Comparison of ENCODE assay signal across 8 cellular contexts in genomic region chr22:30262917-30263741, GRCh38. TPM values are rescaled to one million over a fixed set of nuclear protein-coding genes. Genes with fewer than 3 reads are reported as not detected.
DNase-seq lines count a peak whose midpoint lies in the region; ATAC-seq and TF ChIP-seq lines count a peak whose summit lies in the region.

No MANE protein-coding gene starts in this region.

- ATAC-seq in HG02798 (IDR thresholded peaks at IDR 0.05; ENCODE audit: poor library complexity, unreplicated experiment) (peak; percentile 25), foreskin keratinocyte (peak; percentile 24)
- ATAC-seq in activated T-helper 17 cell treated with anti-CD3 and anti-CD28 coated beads, Interleukin-2, amount 50 U/mL, for 72 hours (replicated peaks), result no peak

- DNase-seq in BJ (ENCODE audit: low read depth), result no peak
- peak; percentile 52 for DNase-seq in RPMI7951 (ENCODE audit: low read depth)
- DNase-seq in foreskin keratinocyte, result no peak
- peak; percentile 92 for DNase-seq in osteocyte (ENCODE audit: extremely low spot score, unreplicated experiment)
- peak; percentile 63 to 79 for DNase-seq in tibial artery
- DNase-seq in amniotic stem cell (lab: John Stamatoyannopoulos, UW), result no peak

- no peak overlapping the region for H3K4me3 ChIP-seq in BJ (ENCODE audit: low read depth, low read length)
- H3K4me3 ChIP-seq in tibial artery, result peak overlapping the region in 1 of 2 donors; percentile 29

- TF ChIP-seq CTCF in BJ (IDR thresholded peaks at IDR 0.05; ENCODE audit: insufficient read depth, low read depth, low read length) (peak; percentile 95), foreskin keratinocyte (conservative IDR thresholded peaks at IDR 0.05) (peak; percentile 87), osteocyte (IDR thresholded peaks at IDR 0.05) (peak; percentile 98), tibial artery (IDR thresholded peaks at IDR 0.05) (peak; percentile 98 to 99)

- H3K4me1 Mint-ChIP-seq in activated T-helper 17 cell treated with anti-CD3 and anti-CD28 coated beads, Interleukin-2, amount 50 U/mL, for 72 hours, result peaks cover 23% of the 10 kb centered on the region
- H3K4me1 Mint-ChIP-seq in osteocyte (ENCODE audit: unreplicated experiment), result peaks cover 6% of the 10 kb centered on the region

- peaks cover 8% of the 10 kb centered on the region for H3K4me1 ChIP-seq in foreskin keratinocyte
- H3K4me1 ChIP-seq in tibial artery, result peaks cover 0 to 5% (median 4%) of the 10 kb centered on the region in 4 donors

- intact Hi-C loops in tibial artery (cut with DNase I; ENCODE audit: low total_unique reads), result loop anchor here (2.0 to 5.0 kb wide), 2 partner anchors 124 to 219 kb away; partner anchors contain the start of gene RNF215

- POLR2A ChIA-PET in BJ (lab: Charles Lee), result no interaction called here

- H3K27me3 Mint-ChIP-seq in activated T-helper 17 cell treated with anti-CD3 and anti-CD28 coated beads, Interleukin-2, amount 50 U/mL, for 72 hours, result no peaks in the 10 kb centered on the region
- no peaks in the 10 kb centered on the region for H3K27me3 Mint-ChIP-seq in osteocyte (ENCODE audit: unreplicated experiment)

- peak overlapping the region; percentile 78 for H3K27ac Mint-ChIP-seq in activated T-helper 17 cell treated with anti-CD3 and anti-CD28 coated beads, Interleukin-2, amount 50 U/mL, for 72 hours
- H3K27ac Mint-ChIP-seq in osteocyte (ENCODE audit: unreplicated experiment), result no peak overlapping the region

- H3K36me3 Mint-ChIP-seq in activated T-helper 17 cell treated with anti-CD3 and anti-CD28 coated beads, Interleukin-2, amount 50 U/mL, for 72 hours (ENCODE audit: low read depth), result peaks cover 63% of the 10 kb centered on the region
- H3K36me3 Mint-ChIP-seq in osteocyte (ENCODE audit: unreplicated experiment), result no peaks in the 10 kb centered on the region

- CTCF ChIA-PET in BJ (lab: Yijun Ruan, JAX), result interaction anchor here (0.7 to 3.8 kb wide), 36 partner anchors 8 to 187 kb away, joined by 3 to 49 read pairs (median 5); partner anchors contain the start of genes CASTOR1, RNF215 and SEC14L2

- H3K27me3 ChIP-seq in BJ (ENCODE audit: control insufficient read depth, insufficient read depth, low read length) (no peaks in the 10 kb centered on the region; the same call in 1 of the 2 replicates), foreskin keratinocyte (no peaks in the 10 kb centered on the region), tibial artery (peaks cover 0 to 6% of the 10 kb centered on the region in 2 donors)

- H3K9me3 Mint-ChIP-seq in activated T-helper 17 cell treated with anti-CD3 and anti-CD28 coated beads, Interleukin-2, amount 50 U/mL, for 72 hours, result no peaks in the 10 kb centered on the region
- H3K9me3 Mint-ChIP-seq in osteocyte (ENCODE audit: unreplicated experiment), result no peaks in the 10 kb centered on the region

- H3K9me3 ChIP-seq in tibial artery, result no peaks in the 10 kb centered on the region

- H3K27ac ChIP-seq in foreskin keratinocyte, result no peak overlapping the region
- H3K27ac ChIP-seq in tibial artery, result no peak overlapping the region

- H3K36me3 ChIP-seq in BJ (ENCODE audit: control insufficient read depth, insufficient read depth, low read length) (no peaks in the 10 kb centered on the region; the same call in 1 of the 2 replicates), tibial artery (no peaks in the 10 kb centered on the region)

- H3K4me3 Mint-ChIP-seq in activated T-helper 17 cell treated with anti-CD3 and anti-CD28 coated beads, Interleukin-2, amount 50 U/mL, for 72 hours, result peak overlapping the region; percentile 95
- H3K4me3 Mint-ChIP-seq in osteocyte (ENCODE audit: unreplicated experiment), result peak overlapping the region; percentile 57

RNA-seq across cellular contexts. Expression of gene OSM, which starts 3.5 kb away (rescaled TPM):
- polyA plus RNA-seq in BJ (2011; rRNA removed) (not detected in 2 replicates), foreskin keratinocyte (not detected in 2 replicates)
- not detected in 2 replicates for polyA minus RNA-seq in BJ (2011; rRNA and poly(A)+ RNA removed)
- not detected in 2 replicates for total RNA-seq in RPMI7951 (2014; rRNA removed; shearing (Covaris generic))
- total RNA-seq in activated T-helper 17 cell treated with anti-CD3 and anti-CD28 coated beads, Interleukin-2, amount 50 U/mL, for 72 hours, result 10 to 100 TPM; 41.1 to 88.6 TPM
- total RNA-seq in foreskin keratinocyte (not detected in 2 replicates), osteocyte (not detected in 2 replicates)

RNA-seq across cellular contexts. Expression of gene LIF, which starts 16.6 kb away (rescaled TPM):
- polyA plus RNA-seq in BJ (2011; rRNA removed) (3.8 and 5.8 TPM in 2 replicates), foreskin keratinocyte (0.18 and 0.19 TPM in 2 replicates)
- 12.0 and 28.9 TPM in 2 replicates for polyA minus RNA-seq in BJ (2011; rRNA and poly(A)+ RNA removed)
- 3.1 and 4.1 TPM in 2 replicates for total RNA-seq in RPMI7951 (2014; rRNA removed; shearing (Covaris generic))
- 100 to 1,000 TPM; 175 to 300 TPM for total RNA-seq in activated T-helper 17 cell treated with anti-CD3 and anti-CD28 coated beads, Interleukin-2, amount 50 U/mL, for 72 hours
- total RNA-seq in foreskin keratinocyte (0.17 and 0.25 TPM in 2 replicates), osteocyte (13.7 and 15.5 TPM in 2 replicates)

RNA-seq across cellular contexts. Expression of gene CASTOR1, which starts 26.2 kb away (rescaled TPM):
- polyA plus RNA-seq in BJ (2011; rRNA removed) (7.7 and 16.4 TPM in 2 replicates), foreskin keratinocyte (2.4 and 3.1 TPM in 2 replicates)
- 2.7 and 3.1 TPM in 2 replicates for polyA minus RNA-seq in BJ (2011; rRNA and poly(A)+ RNA removed)
- 9.6 and 16.6 TPM in 2 replicates for total RNA-seq in RPMI7951 (2014; rRNA removed; shearing (Covaris generic))
- 1 to 10 TPM; 4.6 to 4.8 TPM for total RNA-seq in activated T-helper 17 cell treated with anti-CD3 and anti-CD28 coated beads, Interleukin-2, amount 50 U/mL, for 72 hours
- total RNA-seq in foreskin keratinocyte (3.2 and 3.5 TPM in 2 replicates), osteocyte (11.8 and 12.2 TPM in 2 replicates)

Comparison
In these comparisons a context has a peak if more than half of its experiments do, and no peak if none do; other contexts are left out.
1. DNase-seq: peak in RPMI7951 (single experiment), osteocyte (single experiment) and tibial artery (2 of 2); none in BJ (single experiment), foreskin keratinocyte (0 of 2) and amniotic stem cell (single experiment).
2. RNA of gene OSM, which starts 3.5 kb away (total RNA-seq): 41.1 to 88.6 TPM in activated T-helper 17 cell treated with anti-CD3 and anti-CD28 coated beads, Interleukin-2, amount 50 U/mL, for 72 hours; not detected in RPMI7951, not detected in foreskin keratinocyte and not detected in osteocyte; every median in the first group is over 10 times any median in the second.
3. RNA of gene LIF, which starts 16.6 kb away (total RNA-seq): 175 to 300 TPM in activated T-helper 17 cell treated with anti-CD3 and anti-CD28 coated beads, Interleukin-2, amount 50 U/mL, for 72 hours; 13.7 to 15.5 TPM in osteocyte, 3.1 to 4.1 TPM in RPMI7951 and 0.17 to 0.25 TPM in foreskin keratinocyte; every median in the first group is over 10 times any median in the second.
4. Peak in every context shown above with its lines, with median percentiles within 50 percentile points of each other: CTCF ChIP-seq.